ENCODE assay signal across 9 cellular contexts in genomic region chr6:4637691-4638433, GRCh38.
DNase-seq lines count a peak whose midpoint lies in the region; ATAC-seq and TF ChIP-seq lines count a peak whose summit lies in the region.
"Had no signal": no experiment of that assay in that cellular context is flagged by ENCODE, and none has a peak within 500 bp of the region (broad histone marks: within the 10 kb centered on the region; RNA-seq: fewer than 3 reads in every experiment).

No MANE protein-coding gene starts in this region.

- TF ChIP-seq RAD21 in IMR-90 (IDR thresholded peaks at IDR 0.05; ENCODE audit: low read length): no peak

- H3K27ac ChIP-seq in IMR-90 (ENCODE audit: insufficient read depth, low read length): no peak overlapping the region
- H3K27ac ChIP-seq in esophagus muscularis mucosa (replicated peaks in 1 of 4): no peak overlapping the region
- H3K27ac ChIP-seq in neuronal stem cell (replicated peaks; ENCODE audit: low read length): no peak overlapping the region

- no peaks in the 10 kb centered on the region for H3K36me3 Mint-ChIP-seq in activated naive CD4-positive, alpha-beta T cell treated with anti-CD3 and anti-CD28 coated beads, Interleukin-2, amount 10 ng/mL, durations not matched to agents 7 days and 5 days
- no peaks in the 10 kb centered on the region for H3K36me3 Mint-ChIP-seq in endothelial cell (ENCODE audit: low read depth, unreplicated experiment)

- H2BK15ac ChIP-seq in IMR-90 (ENCODE audit: low read depth, low read length): 0 out of 3 replicates have a peak overlapping the region, but pooled peaks have one; percentile 5
- no peak overlapping the region for H2BK15ac ChIP-seq in neuronal stem cell (ENCODE audit: low read length)

- no peak overlapping the region for H4K5ac ChIP-seq in IMR-90 (ENCODE audit: low read depth, low read length)

- H3K4me1 ChIP-seq in IMR-90 (ENCODE audit: control insufficient read depth, insufficient read depth, low read length) (0 out of 2 replicates have a peak, but pooled peaks cover 1% of the 10 kb centered on the region), esophagus muscularis mucosa (no peaks in the 10 kb centered on the region), neuronal stem cell (ENCODE audit: control insufficient read depth in 2 of 2, insufficient read depth in 1 of 2, low read depth in 1 of 2, low read length in 2 of 2) (no peaks in the 10 kb centered on the region)

- WGBS in IMR-90 (ENCODE audit: extremely low coverage in 2 of 2, insufficient read length in 1 of 2), 2 experiments: 100% methylated on average over 1 of the region's 5 CpGs; no CpG with 5 or more reads in 1 of the 2 experiments
- 89% methylated on average over 5 of the region's 5 CpGs for WGBS in esophagus muscularis mucosa
- no CpG with 5 or more reads among the region's 5 CpGs for WGBS in neuronal stem cell (ENCODE audit: extremely low coverage in 2 of 2, insufficient read length in 2 of 2, insufficient replicate concordance in 1 of 2), 2 donors

- H2BK5ac ChIP-seq in IMR-90 (ENCODE audit: low read depth, low read length, poor library complexity, severe bottlenecking) (peak overlapping the region; percentile 51), neuronal stem cell (ENCODE audit: low read length) (no peak overlapping the region)

- no peaks in the 10 kb centered on the region; the same call in none of the 2 replicates for H3K9me1 ChIP-seq in IMR-90 (ENCODE audit: insufficient read depth, low read length)

- H3K23ac ChIP-seq in IMR-90 (ENCODE audit: low read depth, low read length) (no peak overlapping the region), neuronal stem cell (ENCODE audit: low read depth, low read length, poor library complexity) (no peak overlapping the region)

- H3K4me3 ChIP-seq in IMR-90 (ENCODE audit: insufficient read depth, low read depth, low read length) (no peak overlapping the region), esophagus muscularis mucosa (no peak overlapping the region), neuronal stem cell (ENCODE audit: low read length in 2 of 2) (no peak overlapping the region)

- H3K9ac ChIP-seq in IMR-90 (ENCODE audit: low read depth, low read length) (no peak overlapping the region), neuronal stem cell (ENCODE audit: low read depth, low read length, poor library complexity) (no peak overlapping the region)

- H3K4me2 ChIP-seq in IMR-90 (ENCODE audit: low read depth, low read length) (no peak overlapping the region), neuronal stem cell (ENCODE audit: insufficient read depth, low read length, poor library complexity, severe bottlenecking) (no peak overlapping the region)

- H2AK9ac ChIP-seq in IMR-90 (replicated peaks; ENCODE audit: low read depth, low read length, poor library complexity): peak overlapping the region; percentile 2

- TF ChIP-seq POLR2A in IMR-90 (IDR thresholded peaks at IDR 0.05; ENCODE audit: low read depth, low read length) (no peak), esophagus muscularis mucosa (IDR thresholded peaks at IDR 0.05; ENCODE audit: low read depth) (no peak)

- H3K4me3 Mint-ChIP-seq in activated naive CD4-positive, alpha-beta T cell treated with anti-CD3 and anti-CD28 coated beads, Interleukin-2, amount 10 ng/mL, durations not matched to agents 7 days and 5 days: no peak overlapping the region
- peak overlapping the region in 1 of 2 donors; percentile 13 for H3K4me3 Mint-ChIP-seq in stimulated activated naive CD8-positive, alpha-beta T cell treated with anti-CD3 and anti-CD28 coated beads, Interleukin-15, amount 100 ng/mL, for 72 hours
- H3K4me3 Mint-ChIP-seq in endothelial cell (ENCODE audit: unreplicated experiment): no peak overlapping the region

- H3K27me3 Mint-ChIP-seq in activated naive CD4-positive, alpha-beta T cell treated with anti-CD3 and anti-CD28 coated beads, Interleukin-2, amount 10 ng/mL, durations not matched to agents 7 days and 5 days: peaks cover 4% of the 10 kb centered on the region
- peaks cover 26% of the 10 kb centered on the region for H3K27me3 Mint-ChIP-seq in stimulated activated naive CD8-positive, alpha-beta T cell treated with anti-CD3 and anti-CD28 coated beads, Interleukin-15, amount 100 ng/mL, for 72 hours
- no peaks in the 10 kb centered on the region for H3K27me3 Mint-ChIP-seq in endothelial cell (ENCODE audit: unreplicated experiment)

- no peak overlapping the region for H2AFZ ChIP-seq in IMR-90 (replicated peaks; ENCODE audit: low read length, poor library complexity)
- H2AFZ ChIP-seq in neuronal stem cell (ENCODE audit: low read length): no peak overlapping the region

- dilution Hi-C loops in IMR-90 (cut with HindIII; ENCODE audit: low sequenced_read_pairs, unreplicated experiment): no loop called here

- H2BK120ac ChIP-seq in IMR-90 (ENCODE audit: low read depth, low read length) (peak overlapping the region; percentile 35; the same call in 1 of the 2 replicates), neuronal stem cell (ENCODE audit: low read depth, low read length) (no peak overlapping the region)

- intact Hi-C loops in IMR-90 (cut with micrococcal nuclease): no loop called here
- intact Hi-C loops in esophagus muscularis mucosa (cut with DNase I): no loop called here

- H3K79me1 ChIP-seq in IMR-90 (ENCODE audit: low read depth in 1 of 2, low read length in 2 of 2) (no peaks in the 10 kb centered on the region), neuronal stem cell (ENCODE audit: low read depth, low read length) (no peaks in the 10 kb centered on the region)

- H4K20me1 ChIP-seq in IMR-90 (ENCODE audit: insufficient read depth, low read length): no peaks in the 10 kb centered on the region

- H2BK12ac ChIP-seq in neuronal stem cell (ENCODE audit: low read length): no peak overlapping the region

- H2AK5ac ChIP-seq in IMR-90 (ENCODE audit: low read depth, low read length): peak overlapping the region; percentile 29; the same call in 1 of the 2 replicates
- no peak overlapping the region for H2AK5ac ChIP-seq in neuronal stem cell (ENCODE audit: low read depth, low read length)

- H4K8ac ChIP-seq in IMR-90 (ENCODE audit: low read depth in 2 of 2, low read length in 2 of 2) (0 out of 4 replicates have a peak overlapping the region, but pooled peaks of 1 of the 2 experiments have one; percentile 13), neuronal stem cell (ENCODE audit: low read depth, low read length) (no peak overlapping the region)

- peak; percentile 96 for ATAC-seq in IMR-90 (ENCODE audit: low read depth)
- ATAC-seq in stimulated activated naive CD8-positive, alpha-beta T cell treated with anti-CD3 and anti-CD28 coated beads, Interleukin-15, amount 100 ng/mL, for 72 hours: peak; percentile 100

- no peak overlapping the region; the same call in 1 of the 2 replicates for H3K18ac ChIP-seq in IMR-90 (ENCODE audit: low read depth, low read length)
- H3K18ac ChIP-seq in neuronal stem cell (ENCODE audit: low read length): no peak overlapping the region

- DNase-seq in activated naive CD4-positive, alpha-beta T cell treated with Interleukin-2 at 50 U/mL for 16 hours: peak; percentile 34
- DNase-seq in activated naive CD4-positive, alpha-beta T cell treated with anti-CD3 and anti-CD28 coated beads, Interleukin-2, amount 10 ng/mL, durations not matched to agents 7 days and 5 days: no peak
- DNase-seq in IMR-90 (peak; percentile 93), esophagus muscularis mucosa (ENCODE audit: extremely low spot score) (peak; percentile 57), endothelial cell (ENCODE audit: low spot score) (no peak), NCI-H345 (lab: John Stamatoyannopoulos, UW) (no peak), neuronal stem cell (ENCODE audit: low spot score) (no peak)
- DNase-seq in stimulated activated naive CD8-positive, alpha-beta T cell treated with anti-CD3 and anti-CD28 coated beads, Interleukin-15, amount 100 ng/mL, for 72 hours: peak; percentile 38 to 72
- DNase-seq: NCI-H1930 had no signal

- in situ Hi-C loops in IMR-90 (cut with MboI; ENCODE audit: low sequenced_read_pairs): no loop called here

- POLR2A ChIA-PET in IMR-90 (lab: Charles Lee; ENCODE audit: unreplicated experiment): interaction anchor here (0.5 kb wide), 1 partner anchor 1873 kb away, joined by 3 read pairs; no protein-coding TSS in a partner anchor

- no peak overlapping the region for H3K14ac ChIP-seq in IMR-90 (replicated peaks; ENCODE audit: low read depth, low read length)
- H3K14ac ChIP-seq in neuronal stem cell (ENCODE audit: low read length): no peak overlapping the region

- TF ChIP-seq CTCF in IMR-90 (conservative IDR thresholded peaks at IDR 0.05; ENCODE audit: low read depth, low read length): no peak
- TF ChIP-seq CTCF in esophagus muscularis mucosa (IDR thresholded peaks at IDR 0.05): no peak
- TF ChIP-seq CTCF in endothelial cell (IDR thresholded peaks at IDR 0.05; ENCODE audit: unreplicated experiment): no peak

- H3K36me3 ChIP-seq in IMR-90 (ENCODE audit: control insufficient read depth, insufficient read depth, low read length) (no peaks in the 10 kb centered on the region), esophagus muscularis mucosa (no peaks in the 10 kb centered on the region), neuronal stem cell (replicated peaks in 1 of 2; ENCODE audit: control insufficient read depth in 2 of 2, insufficient read depth in 2 of 2, low read length in 2 of 2) (no peaks in the 10 kb centered on the region)

- BruUV-seq in IMR-90 (replicated peaks; lab: Mats Ljungman, UMichigan): no TSS peak

- no peaks in the 10 kb centered on the region for H3K9me3 Mint-ChIP-seq in activated naive CD4-positive, alpha-beta T cell treated with anti-CD3 and anti-CD28 coated beads, Interleukin-2, amount 10 ng/mL, durations not matched to agents 7 days and 5 days
- H3K9me3 Mint-ChIP-seq in stimulated activated naive CD8-positive, alpha-beta T cell treated with anti-CD3 and anti-CD28 coated beads, Interleukin-15, amount 100 ng/mL, for 72 hours: peaks cover 16 to 20% of the 10 kb centered on the region in 2 donors
- H3K9me3 Mint-ChIP-seq in endothelial cell (ENCODE audit: unreplicated experiment): peaks cover 3% of the 10 kb centered on the region

- 0 out of 2 replicates have a peak overlapping the region, but pooled peaks have one; percentile 12 for H2BK20ac ChIP-seq in IMR-90 (ENCODE audit: low read depth, low read length)

- H3K9me3 ChIP-seq in IMR-90 (ENCODE audit: control insufficient read depth, insufficient read depth, low read length) (peaks cover 3% of the 10 kb centered on the region; the same call in 1 of the 2 replicates), esophagus muscularis mucosa (no peaks in the 10 kb centered on the region), neuronal stem cell (replicated peaks in 1 of 2; ENCODE audit: control insufficient read depth in 2 of 2, insufficient read depth in 1 of 2, low read depth in 1 of 2, low read length in 2 of 2) (no peaks in the 10 kb centered on the region)

- CTCF ChIA-PET in activated naive CD4-positive, alpha-beta T cell treated with anti-CD3 and anti-CD28 coated beads, Interleukin-2, amount 10 ng/mL, durations not matched to agents 7 days and 5 days (lab: Charles Lee): no interaction called here
- CTCF ChIA-PET in IMR-90 (lab: Yijun Ruan, JAX): no interaction called here

- H3K56ac ChIP-seq in IMR-90 (ENCODE audit: extremely low read depth, insufficient read depth, low read length): no peak overlapping the region

- no peaks in the 10 kb centered on the region for H3K27me3 ChIP-seq in IMR-90 (ENCODE audit: control insufficient read depth, insufficient read depth, low read length)
- no peaks in the 10 kb centered on the region for H3K27me3 ChIP-seq in esophagus muscularis mucosa
- H3K27me3 ChIP-seq in neuronal stem cell (ENCODE audit: control insufficient read depth in 3 of 3, insufficient read depth in 3 of 3, low read depth in 1 of 3, low read length in 3 of 3): no peaks in the 10 kb centered on the region

- no peak overlapping the region for H4K91ac ChIP-seq in IMR-90 (ENCODE audit: insufficient read depth, low read depth, low read length)
- H4K91ac ChIP-seq in neuronal stem cell (ENCODE audit: low read depth, low read length, poor library complexity): no peak overlapping the region

- no peaks in the 10 kb centered on the region for H3K4me1 Mint-ChIP-seq in activated naive CD4-positive, alpha-beta T cell treated with anti-CD3 and anti-CD28 coated beads, Interleukin-2, amount 10 ng/mL, durations not matched to agents 7 days and 5 days
- H3K4me1 Mint-ChIP-seq in stimulated activated naive CD8-positive, alpha-beta T cell treated with anti-CD3 and anti-CD28 coated beads, Interleukin-15, amount 100 ng/mL, for 72 hours: peaks cover 14% of the 10 kb centered on the region
- H3K4me1 Mint-ChIP-seq in endothelial cell (ENCODE audit: unreplicated experiment): peaks cover 7% of the 10 kb centered on the region

- H3K4ac ChIP-seq in IMR-90 (ENCODE audit: low read depth, low read length): no peak overlapping the region
- no peak overlapping the region for H3K4ac ChIP-seq in neuronal stem cell (ENCODE audit: low read length)

- TF ChIP-seq EP300 in esophagus muscularis mucosa (IDR thresholded peaks at IDR 0.05): no peak

- no peak overlapping the region for H3K27ac Mint-ChIP-seq in activated naive CD4-positive, alpha-beta T cell treated with anti-CD3 and anti-CD28 coated beads, Interleukin-2, amount 10 ng/mL, durations not matched to agents 7 days and 5 days
- H3K27ac Mint-ChIP-seq in stimulated activated naive CD8-positive, alpha-beta T cell treated with anti-CD3 and anti-CD28 coated beads, Interleukin-15, amount 100 ng/mL, for 72 hours: peak overlapping the region in 1 of 2 donors; percentile 77
- H3K27ac Mint-ChIP-seq in endothelial cell (ENCODE audit: unreplicated experiment): no peak overlapping the region

Comparison
In these comparisons a context has a peak if more than half of its experiments do, and no peak if none do; other contexts are left out.
1. DNase-seq: peak in activated naive CD4-positive, alpha-beta T cell treated with Interleukin-2 at 50 U/mL for 16 hours (single experiment), IMR-90 (single experiment), esophagus muscularis mucosa (single experiment) and stimulated activated naive CD8-positive, alpha-beta T cell treated with anti-CD3 and anti-CD28 coated beads, Interleukin-15, amount 100 ng/mL, for 72 hours (2 of 2); none in activated naive CD4-positive, alpha-beta T cell treated with anti-CD3 and anti-CD28 coated beads, Interleukin-2, amount 10 ng/mL, durations not matched to agents 7 days and 5 days (single experiment), endothelial cell (single experiment), NCI-H345 (single experiment) and neuronal stem cell (single experiment).